12 cellular contexts compared by ENCODE assay signal in genomic region chr5:173954671-173955605, GRCh38. TPM values are rescaled to one million over a fixed set of nuclear protein-coding genes. Genes with fewer than 3 reads are reported as not detected.
DNase-seq lines count a peak whose midpoint lies in the region; ATAC-seq and TF ChIP-seq lines count a peak whose summit lies in the region.
"Had no signal": no experiment of that assay in that cellular context is flagged by ENCODE, and none has a peak within 500 bp of the region (broad histone marks: within the 10 kb centered on the region; RNA-seq: fewer than 3 reads in every experiment).

No MANE protein-coding gene starts in this region.

- no peak overlapping the region for H3K14ac ChIP-seq in trophoblast cell (ENCODE audit: low read length)

- no peaks in the 10 kb centered on the region for H3K9me3 ChIP-seq in trophoblast cell (ENCODE audit: insufficient read depth, low read depth, low read length)
- H3K9me3 ChIP-seq: mucosa of descending colon had no signal

- no peak overlapping the region for H3K27ac ChIP-seq in trophoblast cell (ENCODE audit: low read depth, low read length)
- H3K27ac ChIP-seq: SK-N-MC had no signal

- H3K27me3 ChIP-seq in trophoblast cell (ENCODE audit: insufficient read depth, low read length), result no peaks in the 10 kb centered on the region

- H3K79me1 ChIP-seq in trophoblast cell (ENCODE audit: low read length), result no peaks in the 10 kb centered on the region

- H3K36me3 ChIP-seq in trophoblast cell (ENCODE audit: control insufficient read depth in 1 of 2, insufficient read depth in 2 of 2, low read length in 2 of 2), result peaks cover 9 to 28% of the 10 kb centered on the region in 2 experiments

- peak overlapping the region in 5 of 7 donors; percentile 41 to 87 (median 72) for H3K27ac Mint-ChIP-seq in CD14-positive monocyte

- no peak overlapping the region for H4K8ac ChIP-seq in trophoblast cell (ENCODE audit: low read depth, low read length)

- DNase-seq in CD14-positive monocyte (ENCODE audit: low spot score) (no peak), M059J (ENCODE audit: low read depth) (peak; percentile 40), foreskin fibroblast (peak; percentile 18 to 52), trophoblast cell (peak; percentile 5 to 14), ecto neural progenitor cell (ENCODE audit: low spot score) (no peak)
- DNase-seq: mucosa of descending colon, NCI-H2029 had no signal

- H3K79me2 ChIP-seq in trophoblast cell (ENCODE audit: control insufficient read depth, insufficient read depth, low read length, poor library complexity), result no peaks in the 10 kb centered on the region

- H2BK120ac ChIP-seq in trophoblast cell (ENCODE audit: insufficient read depth, low read length, poor library complexity), result no peak overlapping the region

- H3K18ac ChIP-seq in trophoblast cell (ENCODE audit: low read length), result no peak overlapping the region

- no peak overlapping the region for H2AK5ac ChIP-seq in trophoblast cell (ENCODE audit: low read length)

- no peak overlapping the region for H3K4ac ChIP-seq in trophoblast cell (ENCODE audit: low read depth, low read length)

- WGBS in trophoblast cell (ENCODE audit: extremely low coverage, insufficient coverage, insufficient read length), result no CpG with 5 or more reads among the region's 6 CpGs

- ATAC-seq in GM21528 (IDR thresholded peaks at IDR 0.05; ENCODE audit: low FRiP score, unreplicated experiment) (no peak), GM18498 (IDR thresholded peaks at IDR 0.05; ENCODE audit: unreplicated experiment) (no peak), HG02852 (IDR thresholded peaks at IDR 0.05; ENCODE audit: unreplicated experiment) (no peak)
- ATAC-seq: mucosa of descending colon had no signal

- H4K91ac ChIP-seq in trophoblast cell (ENCODE audit: low read depth, low read length), result no peak overlapping the region

- TF ChIP-seq CTCF in CD14-positive monocyte (IDR thresholded peaks at IDR 0.05), result no peak
- no peak for TF ChIP-seq CTCF in foreskin fibroblast (IDR thresholded peaks at IDR 0.05; ENCODE audit: low read depth, low read length)

- H3K4me2 ChIP-seq in trophoblast cell (ENCODE audit: low read length), result no peak overlapping the region

- H3K9ac ChIP-seq in trophoblast cell (ENCODE audit: low read length), result no peak overlapping the region

- H3K36me3 Mint-ChIP-seq in CD14-positive monocyte, result peaks cover 71 to 73% of the 10 kb centered on the region in 2 donors

- H4K12ac ChIP-seq in trophoblast cell (ENCODE audit: low read depth, low read length), result no peak overlapping the region

- no peaks in the 10 kb centered on the region for H3K4me1 ChIP-seq in trophoblast cell (ENCODE audit: control insufficient read depth in 1 of 2, insufficient read depth in 2 of 2, low read length in 2 of 2)

- no peak overlapping the region for H2AFZ ChIP-seq in trophoblast cell (ENCODE audit: insufficient read depth, low read length, poor library complexity)

- intact Hi-C loops in CD14-positive monocyte (cut with micrococcal nuclease), result no loop called here

- no peak overlapping the region for H3K4me3 ChIP-seq in foreskin fibroblast (ENCODE audit: low read depth in 1 of 2, low read length in 2 of 2)
- H3K4me3 ChIP-seq in trophoblast cell (ENCODE audit: low read depth, low read length), result no peak overlapping the region
- H3K4me3 ChIP-seq: mucosa of descending colon, SK-N-MC had no signal

- no peaks in the 10 kb centered on the region for H3K27me3 Mint-ChIP-seq in CD14-positive monocyte (ENCODE audit: low read depth in 3 of 3)

- no peak overlapping the region for H2BK5ac ChIP-seq in trophoblast cell (ENCODE audit: low read depth, low read length, poor library complexity)

- H3K23ac ChIP-seq in trophoblast cell (ENCODE audit: low read length), result no peak overlapping the region

- H3K4me3 Mint-ChIP-seq in CD14-positive monocyte, result no peak overlapping the region

- H2BK12ac ChIP-seq in trophoblast cell (ENCODE audit: low read length), result no peak overlapping the region

- H3K4me1 Mint-ChIP-seq in CD14-positive monocyte, result peaks cover 1% of the 10 kb centered on the region

- H3K9me3 Mint-ChIP-seq in CD14-positive monocyte, result no peaks in the 10 kb centered on the region

RNA-seq across cellular contexts. Expression of gene C5orf47, which starts 34.0 kb away (rescaled TPM):
- polyA plus RNA-seq in CD14-positive monocyte, result not detected
- not detected in 2 replicates for total RNA-seq in M059J (2014; rRNA removed; shearing (Covaris generic))
- 0.04 and 0.12 TPM in 2 replicates for polyA plus RNA-seq in trophoblast cell (2013)
- total RNA-seq: endothelial cell of umbilical vein, mucosa of descending colon had no signal
- polyA plus RNA-seq: endothelial cell of umbilical vein had no signal

Comparison
In these comparisons a context has a peak if more than half of its experiments do, and no peak if none do; other contexts are left out.
1. DNase-seq: peak in M059J (single experiment), foreskin fibroblast (2 of 2) and trophoblast cell (2 of 2); none in CD14-positive monocyte (single experiment) and ecto neural progenitor cell (single experiment).